Comparison of ENCODE assay signal across 15 cellular contexts in genomic region chr4:185529413-185529812, GRCh38. TPM values are rescaled to one million over a fixed set of nuclear protein-coding genes. Genes with fewer than 3 reads are reported as not detected.
"Had no signal": no experiment of that assay in that cellular context is flagged by ENCODE, and none has a peak within 500 bp of the region (broad histone marks: within the 10 kb centered on the region; RNA-seq: fewer than 3 reads in every experiment).

No MANE protein-coding gene starts in this region.

- H3K9me3 Mint-ChIP-seq: activated CD4-positive, alpha-beta memory T cell treated with anti-CD3 and anti-CD28 coated beads, Interleukin-2, amount 10 ng/mL, durations not matched to agents 7 days and 5 days had no signal

- H3K9me3 ChIP-seq: upper lobe of right lung had no signal

- DNase-seq: activated B cell treated with CpG ODN at 0.5 μM for 24 hours; activated CD4-positive, alpha-beta memory T cell treated with anti-CD3 and anti-CD28 coated beads, Interleukin-2, amount 10 ng/mL, durations not matched to agents 7 days and 5 days; activated CD4-positive, alpha-beta T cell treated with anti-CD3 and anti-CD28 coated beads for 48 hours; activated CD8-positive, alpha-beta memory T cell treated with anti-CD3 and anti-CD28 coated beads, Interleukin-2, amount 10 ng/mL, durations not matched to agents 7 days and 5 days; amniotic stem cell; effector CD8-positive, alpha-beta T cell; hypothalamus; stimulated activated naive CD8-positive, alpha-beta T cell treated with anti-CD3 and anti-CD28 coated beads, Interleukin-15, Interleukin-2, amounts not matched to agents 100 U/mL and 50 U/mL, for 24 hours; upper lobe of right lung had no signal

- ATAC-seq: activated CD8-positive, alpha-beta memory T cell treated with anti-CD3 and anti-CD28 coated beads, Interleukin-2, amount 10 ng/mL, durations not matched to agents 7 days and 5 days; left lobe of liver; stimulated activated naive CD8-positive, alpha-beta T cell treated with anti-CD3 and anti-CD28 coated beads, Interleukin-15, Interleukin-2, amounts not matched to agents 100 U/mL and 50 U/mL, for 24 hours; upper lobe of right lung had no signal

- H3K27ac ChIP-seq: parathyroid adenoma, upper lobe of right lung had no signal

- H3K4me1 Mint-ChIP-seq: activated B cell treated with CpG ODN at 0.5 μM for 24 hours; activated CD4-positive, alpha-beta memory T cell treated with anti-CD3 and anti-CD28 coated beads, Interleukin-2, amount 10 ng/mL, durations not matched to agents 7 days and 5 days; activated CD8-positive, alpha-beta memory T cell treated with anti-CD3 and anti-CD28 coated beads, Interleukin-2, amount 10 ng/mL, durations not matched to agents 7 days and 5 days had no signal

- H3K9ac ChIP-seq: parathyroid adenoma had no signal

- H3K4me1 ChIP-seq: parathyroid adenoma, upper lobe of right lung had no signal

- H3K36me3 ChIP-seq: upper lobe of right lung had no signal

- H3K4me3 Mint-ChIP-seq: activated B cell treated with CpG ODN at 0.5 μM for 24 hours; activated CD4-positive, alpha-beta memory T cell treated with anti-CD3 and anti-CD28 coated beads, Interleukin-2, amount 10 ng/mL, durations not matched to agents 7 days and 5 days; activated CD8-positive, alpha-beta memory T cell treated with anti-CD3 and anti-CD28 coated beads, Interleukin-2, amount 10 ng/mL, durations not matched to agents 7 days and 5 days; activated naive CD8-positive, alpha-beta T cell; dendritic cell treated with granulocyte-macrophage colony-stimulating factor and Interleukin-4, amounts not matched to agents 40 ng/mL and 50 ng/mL, for 4 days had no signal

- H3K27ac Mint-ChIP-seq: activated B cell treated with CpG ODN at 0.5 μM for 24 hours; activated CD4-positive, alpha-beta memory T cell treated with anti-CD3 and anti-CD28 coated beads, Interleukin-2, amount 10 ng/mL, durations not matched to agents 7 days and 5 days; activated CD8-positive, alpha-beta memory T cell treated with anti-CD3 and anti-CD28 coated beads, Interleukin-2, amount 10 ng/mL, durations not matched to agents 7 days and 5 days; activated naive CD8-positive, alpha-beta T cell; dendritic cell treated with granulocyte-macrophage colony-stimulating factor and Interleukin-4, amounts not matched to agents 40 ng/mL and 50 ng/mL, for 4 days; nephron had no signal

- H3K4me3 ChIP-seq: lung, upper lobe of right lung had no signal

- H3K36me3 Mint-ChIP-seq: activated CD8-positive, alpha-beta memory T cell treated with anti-CD3 and anti-CD28 coated beads, Interleukin-2, amount 10 ng/mL, durations not matched to agents 7 days and 5 days had no signal

RNA-seq across cellular contexts. Expression of gene PDLIM3, which starts 5.9 kb away (rescaled TPM):
- total RNA-seq: activated CD4-positive, alpha-beta memory T cell treated with anti-CD3 and anti-CD28 coated beads, Interleukin-2, amount 10 ng/mL, durations not matched to agents 7 days and 5 days; activated CD8-positive, alpha-beta memory T cell treated with anti-CD3 and anti-CD28 coated beads, Interleukin-2, amount 10 ng/mL, durations not matched to agents 7 days and 5 days had no signal

RNA-seq across cellular contexts. Expression of gene CCDC110, which starts 57.9 kb away (rescaled TPM):
- total RNA-seq: activated CD4-positive, alpha-beta memory T cell treated with anti-CD3 and anti-CD28 coated beads, Interleukin-2, amount 10 ng/mL, durations not matched to agents 7 days and 5 days; activated CD8-positive, alpha-beta memory T cell treated with anti-CD3 and anti-CD28 coated beads, Interleukin-2, amount 10 ng/mL, durations not matched to agents 7 days and 5 days had no signal
